8 cellular contexts compared by ENCODE assay signal in the genomic region with DNA sequence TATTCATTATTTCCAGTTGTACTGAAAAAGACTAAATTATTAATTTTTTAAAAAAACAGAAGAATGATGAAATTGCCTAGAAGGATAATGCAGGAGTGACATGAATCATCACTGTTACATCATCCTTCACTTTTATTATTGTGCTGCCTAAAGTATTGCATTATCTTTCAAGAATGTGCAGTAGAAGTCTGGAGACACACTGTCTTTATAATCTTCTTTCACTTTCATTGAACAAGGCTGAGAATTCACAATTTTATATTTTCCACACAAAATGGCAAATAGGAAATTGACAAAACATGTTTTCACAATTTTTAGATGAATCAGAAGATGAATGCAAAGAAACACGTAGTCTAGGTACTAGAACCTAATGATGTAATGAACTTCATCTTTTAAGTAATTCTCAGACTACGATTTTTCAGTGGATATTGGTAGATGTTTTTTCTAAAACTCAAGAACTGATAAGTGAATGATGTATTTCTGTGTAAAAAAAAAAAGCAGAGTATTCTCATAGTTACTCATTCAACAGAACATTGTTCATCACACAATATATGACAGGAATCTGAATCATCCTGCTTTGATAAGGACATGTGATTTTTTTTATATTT.
DNase-seq lines count a peak whose midpoint lies in the region; ATAC-seq, FAIRE-seq and TF ChIP-seq lines count a peak whose summit lies in the region.

No MANE protein-coding gene starts in this region.

- H3K4me1 ChIP-seq in tibial artery: peaks cover 0 to 9% (median 3%) of the 10 kb centered on the region in 4 donors

- H3K27ac Mint-ChIP-seq in activated B cell treated with CpG ODN at 0.5 μM for 24 hours: peak overlapping the region; percentile 90

- H3K27ac ChIP-seq in tibial artery: no peak overlapping the region

- TF ChIP-seq CTCF in BJ (IDR thresholded peaks at IDR 0.05; ENCODE audit: insufficient read depth, low read depth, low read length) (no peak), activated B cell treated with CpG ODN at 0.5 μM for 24 hours (IDR thresholded peaks at IDR 0.05) (no peak), tibial artery (IDR thresholded peaks at IDR 0.05) (no peak)

- H3K27me3 ChIP-seq in BJ (ENCODE audit: control insufficient read depth, insufficient read depth, low read length) (no peaks in the 10 kb centered on the region), tibial artery (no peaks in the 10 kb centered on the region)

- H3K4me1 Mint-ChIP-seq in activated B cell treated with CpG ODN at 0.5 μM for 24 hours: peaks cover 90% of the 10 kb centered on the region

- no peaks in the 10 kb centered on the region for H3K36me3 ChIP-seq in BJ (ENCODE audit: control insufficient read depth, insufficient read depth, low read length)
- H3K36me3 ChIP-seq in tibial artery: no peaks in the 10 kb centered on the region

- no peak overlapping the region for H3K4me3 ChIP-seq in BJ (ENCODE audit: low read depth, low read length)
- H3K4me3 ChIP-seq in tibial artery: no peak overlapping the region

- DNase-seq in BJ (ENCODE audit: low read depth) (peak; percentile 74), HPDE6-E6E7 (ENCODE audit: extremely low spot score) (peak; percentile 44), activated B cell treated with CpG ODN at 0.5 μM for 24 hours (no peak), tibial artery (no peak), iPS-NIHi7 (ENCODE audit: extremely low spot score) (no peak)
- no peak for DNase-seq in stimulated activated naive CD4-positive, alpha-beta T cell (lab: John Stamatoyannopoulos, UW)

- no peaks in the 10 kb centered on the region for H3K9me3 ChIP-seq in tibial artery

- no peaks in the 10 kb centered on the region for H3K27me3 Mint-ChIP-seq in activated B cell treated with CpG ODN at 0.5 μM for 24 hours

- CTCF ChIA-PET in BJ (lab: Yijun Ruan, JAX): no interaction called here
- CTCF ChIA-PET in activated B cell treated with CpG ODN at 0.5 μM for 24 hours (lab: Charles Lee): no interaction called here

- H3K36me3 Mint-ChIP-seq in activated B cell treated with CpG ODN at 0.5 μM for 24 hours (ENCODE audit: low read depth): peaks cover 20% of the 10 kb centered on the region

- peaks cover 2% of the 10 kb centered on the region for H3K9me3 Mint-ChIP-seq in activated B cell treated with CpG ODN at 0.5 μM for 24 hours

- H3K4me3 Mint-ChIP-seq in activated B cell treated with CpG ODN at 0.5 μM for 24 hours: peak overlapping the region; percentile 56

- FAIRE-seq in islet of Langerhans (lab: Jason Lieb, UNC): peak; percentile 62

- intact Hi-C loops in activated B cell treated with CpG ODN at 0.5 μM for 24 hours (cut with micrococcal nuclease): no loop called here
- intact Hi-C loops in tibial artery (cut with DNase I; ENCODE audit: low total_unique reads): no loop called here

- ATAC-seq in activated B cell treated with CpG ODN at 0.5 μM for 24 hours (ENCODE audit: low read depth) (peak; percentile 26), HG03025 (IDR thresholded peaks at IDR 0.05; ENCODE audit: low FRiP score, unreplicated experiment) (no peak)

- POLR2A ChIA-PET in BJ (lab: Charles Lee) (no interaction called here), activated B cell treated with CpG ODN at 0.5 μM for 24 hours (lab: Charles Lee) (interaction anchor here (0.6 to 2.1 kb wide), 2 partner anchors 11 to 92 kb away, joined by 8 to 11 read pairs; no protein-coding TSS in a partner anchor)

Comparison
In these comparisons a context has a peak if more than half of its experiments do, and no peak if none do; other contexts are left out.
1. DNase-seq: peak in BJ (single experiment) and HPDE6-E6E7 (single experiment); none in activated B cell treated with CpG ODN at 0.5 μM for 24 hours (single experiment), stimulated activated naive CD4-positive, alpha-beta T cell (0 of 6), tibial artery (0 of 2) and iPS-NIHi7 (single experiment).